In genomic region chr7:86776136-86776535, GRCh38 we compare ENCODE assay signal across 17 cellular contexts.
"Had no signal": no experiment of that assay in that cellular context is flagged by ENCODE, and none has a peak within 500 bp of the region (broad histone marks: within the 10 kb centered on the region; RNA-seq: fewer than 3 reads in every experiment).

No MANE protein-coding gene starts in this region.

- H3K4me1 ChIP-seq: breast epithelium, colonic mucosa, SJSA1 had no signal

- H3K27ac ChIP-seq: breast epithelium, colonic mucosa, SJSA1 had no signal

- H3K9me3 ChIP-seq: breast epithelium, colonic mucosa, SJSA1 had no signal

- H3K4me3 ChIP-seq: breast epithelium, colonic mucosa, SJSA1 had no signal

- H3K27me3 ChIP-seq: breast epithelium, colonic mucosa, SJSA1 had no signal

- H3K36me3 ChIP-seq: breast epithelium, colonic mucosa, SJSA1 had no signal

- DNase-seq: activated CD4-positive, alpha-beta T cell treated with anti-CD3 and anti-CD28 coated beads for 48 hours; activated CD4-positive, alpha-beta T cell treated with anti-CD3 and anti-CD28 coated beads, Interleukin-2, amount 50 U/mL, for 48 hours; activated CD4-positive, CD25-positive, alpha-beta regulatory T cell treated with anti-CD3 and anti-CD28 coated beads, Interleukin-2, amount 50 U/mL, for 72 hours; activated CD8-positive, alpha-beta memory T cell treated with anti-CD3 and anti-CD28 coated beads, Interleukin-2, amount 10 ng/mL, durations not matched to agents 7 days and 5 days; activated gamma-delta T cell; activated naive CD4-positive, alpha-beta T cell treated with anti-CD3 and anti-CD28 coated beads for 36 hours; activated naive CD8-positive, alpha-beta T cell treated with anti-CD3 and anti-CD28 coated beads for 36 hours; activated T-cell treated with anti-CD3 and anti-CD28 coated beads, Interleukin-2, amount 50 U/mL, for 4 hours; colonic mucosa; KBM-7; NCI-H1930; NCI-H446 treated with DMSO at 0.1 percent for 48 hours; NCI-H524 treated with DMSO at 0.1 percent for 48 hours; PC-3; SW 1271 had no signal
